In genomic region chr3:131713416-131714118, GRCh38 we compare ENCODE assay signal across 25 cellular contexts.
A peak's percentile ranks its signal among the peaks of the same experiment; 100 is the strongest.
DNase-seq lines count a peak whose midpoint lies in the region; ATAC-seq, FAIRE-seq and TF ChIP-seq lines count a peak whose summit lies in the region.
"Had no signal": no experiment of that assay in that cellular context is flagged by ENCODE, and none has a peak within 500 bp of the region (broad histone marks: within the 10 kb centered on the region; RNA-seq: fewer than 3 reads in every experiment).

No MANE protein-coding gene starts in this region.

- FAIRE-seq in bronchial epithelial cell (lab: Jason Lieb, UNC), result no peak

- H3K9ac ChIP-seq in OCI-LY3 (ENCODE audit: low read length), result peak overlapping the region; percentile 39; the same call in 1 of the 2 replicates
- H3K9ac ChIP-seq: GM23248 had no signal

- H3K36me3 ChIP-seq in OCI-LY3 (replicated peaks; ENCODE audit: low read depth, low read length) (no peaks in the 10 kb centered on the region), bronchial epithelial cell (ENCODE audit: control insufficient read depth, insufficient read depth, low read length) (no peaks in the 10 kb centered on the region)
- H3K36me3 ChIP-seq: Peyer's patch had no signal

- H4K20me1 ChIP-seq in OCI-LY3 (ENCODE audit: insufficient read depth, low read length), result no peaks in the 10 kb centered on the region

- H3K4me2 ChIP-seq in OCI-LY3 (ENCODE audit: low read length), result peak overlapping the region; percentile 58

- H3K9me3 ChIP-seq in OCI-LY3 (ENCODE audit: insufficient read depth, low read length), result no peaks in the 10 kb centered on the region
- H3K9me3 ChIP-seq: Caco-2, Peyer's patch had no signal

- H3K4me3 ChIP-seq in OCI-LY3 (ENCODE audit: low read length) (no peak overlapping the region; the same call in 1 of the 2 replicates), bronchial epithelial cell (ENCODE audit: low read depth, low read length) (no peak overlapping the region)
- H3K4me3 ChIP-seq: GM23248, Peyer's patch, SK-N-MC had no signal

- in situ Hi-C loops in KBM-7 (cut with MboI; ENCODE audit: low pct_unique_long_range_greater_than_20kb, low sequenced_read_pairs), result no loop called here

- H3K27ac ChIP-seq in 22Rv1 (peak overlapping the region; percentile 34), OCI-LY3 (ENCODE audit: low read length) (peak overlapping the region; percentile 88)
- H3K27ac ChIP-seq: C4-2B, GM23248, Peyer's patch, SK-N-MC had no signal

- ATAC-seq in HG03457 (IDR thresholded peaks at IDR 0.05; ENCODE audit: unreplicated experiment), result no peak
- ATAC-seq: CD8-positive, alpha-beta T cell; T-helper 17 cell had no signal

- H3K79me2 ChIP-seq in OCI-LY3 (ENCODE audit: low read length), result no peaks in the 10 kb centered on the region

- DNase-seq in EL (peak; percentile 6), bronchial epithelial cell (ENCODE audit: low read depth) (peak; percentile 59), KBM-7 (no peak)
- no peak for DNase-seq in activated CD8-positive, alpha-beta memory T cell treated with anti-CD3 and anti-CD28 coated beads, Interleukin-2, amount 50 U/mL, for 48 hours
- DNase-seq: Caco-2; CD8-positive, alpha-beta T cell; GDM1; GM23248; H7; IMR-90; Karpas-422; MV-4-11; NCI-H1436 treated with DMSO at 0.1 percent for 48 hours; NCI-H187 treated with DMSO at 0.1 percent for 48 hours; NCI-H2171 treated with DMSO at 0.1 percent for 48 hours; NCI-H446; NCI-H774; Peyer's patch; SHP77 treated with DMSO at 0.1 percent for 48 hours; T-helper 17 cell had no signal

- peaks cover 75% of the 10 kb centered on the region for H3K4me1 ChIP-seq in OCI-LY3 (ENCODE audit: low read length)
- H3K4me1 ChIP-seq: Caco-2, Peyer's patch had no signal

- H2AFZ ChIP-seq in OCI-LY3 (ENCODE audit: low read depth, low read length), result no peak overlapping the region
- H2AFZ ChIP-seq: GM23248 had no signal

- TF ChIP-seq CTCF in 22Rv1 (IDR thresholded peaks at IDR 0.05), result no peak
- no peak for TF ChIP-seq CTCF in OCI-LY3 (IDR thresholded peaks at IDR 0.05; ENCODE audit: low read depth, low read length)
- no peak for TF ChIP-seq CTCF in bronchial epithelial cell (IDR thresholded peaks at IDR 0.05; ENCODE audit: insufficient read depth, low read length, severe bottlenecking)

- H3K27me3 ChIP-seq in OCI-LY3 (ENCODE audit: low read depth, low read length) (no peaks in the 10 kb centered on the region), bronchial epithelial cell (ENCODE audit: control insufficient read depth, insufficient read depth, low read length) (no peaks in the 10 kb centered on the region)
- H3K27me3 ChIP-seq: Peyer's patch had no signal

Comparison
In these comparisons a context has a peak if more than half of its experiments do, and no peak if none do; other contexts are left out.
1. DNase-seq: peak in EL (single experiment) and bronchial epithelial cell (single experiment); none in activated CD8-positive, alpha-beta memory T cell treated with anti-CD3 and anti-CD28 coated beads, Interleukin-2, amount 50 U/mL, for 48 hours (single experiment) and KBM-7 (single experiment).